Comparison of ENCODE assay signal across 9 cellular contexts in the genomic region with DNA sequence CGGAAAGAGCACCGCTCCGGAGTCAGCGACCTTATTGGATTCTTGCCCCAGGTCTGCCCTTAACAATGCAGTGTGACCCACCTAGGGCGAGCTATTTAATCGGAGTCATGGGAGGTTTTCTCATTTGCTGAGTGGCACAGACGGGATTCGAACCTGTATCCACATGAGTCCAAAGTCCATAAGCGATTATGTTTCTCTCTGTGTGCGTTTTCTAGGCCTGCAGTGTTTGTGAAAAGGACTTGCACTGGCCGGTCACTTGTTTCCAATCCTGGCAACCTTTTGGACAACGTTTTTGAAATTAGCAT. TPM values are rescaled to one million over a fixed set of nuclear protein-coding genes. Genes with fewer than 3 reads are reported as not detected.
A peak's percentile ranks its signal among the peaks of the same experiment; 100 is the strongest.
DNase-seq lines count a peak whose midpoint lies in the region; ATAC-seq, FAIRE-seq and TF ChIP-seq lines count a peak whose summit lies in the region.
"Had no signal": no experiment of that assay in that cellular context is flagged by ENCODE, and none has a peak within 500 bp of the region (broad histone marks: within the 10 kb centered on the region; RNA-seq: fewer than 3 reads in every experiment).

No MANE protein-coding gene starts in this region.

- CTCF ChIA-PET in endothelial cell of umbilical vein (lab: Charles Lee): interaction anchor here (0.9 to 1.9 kb wide), 5 partner anchors 15 to 197 kb away, joined by 3 to 7 read pairs (median 3); partner anchors contain the start of gene C15orf40

- BruUV-seq in endothelial cell of umbilical vein (replicated peaks; lab: Mats Ljungman, UMichigan): no TSS peak

- TF ChIP-seq POLR2A in endothelial cell of umbilical vein (IDR thresholded peaks at IDR 0.05; ENCODE audit: low read depth, low read length): no peak

- TF ChIP-seq CTCF in MM.1S (IDR thresholded peaks at IDR 0.05; ENCODE audit: low read length) (no peak), endothelial cell of umbilical vein (IDR thresholded peaks at IDR 0.05; ENCODE audit: extremely low read depth in 1 of 2, insufficient read depth in 1 of 2, low read depth in 1 of 2, low read length in 2 of 2) (no peak), parathyroid adenoma (IDR thresholded peaks at IDR 0.05) (no peak)

- H4K20me1 ChIP-seq in MM.1S (ENCODE audit: insufficient read depth, low read length) (no peaks in the 10 kb centered on the region), endothelial cell of umbilical vein (replicated peaks; ENCODE audit: control insufficient read depth, extremely low read depth, insufficient read depth, low read length) (peaks cover 8% of the 10 kb centered on the region)

- no peaks in the 10 kb centered on the region for H3K79me2 ChIP-seq in MM.1S (ENCODE audit: low read length)
- peaks cover 38% of the 10 kb centered on the region for H3K79me2 ChIP-seq in endothelial cell of umbilical vein (ENCODE audit: control insufficient read depth, insufficient read depth, low read length)
- H3K79me2 ChIP-seq in parathyroid adenoma: peaks cover 2% of the 10 kb centered on the region

- H2AFZ ChIP-seq in MM.1S (ENCODE audit: low read length) (no peak overlapping the region), endothelial cell of umbilical vein (ENCODE audit: low read depth, low read length) (peak overlapping the region; percentile 96), parathyroid adenoma (peak overlapping the region; percentile 68)

- POLR2A ChIA-PET in endothelial cell of umbilical vein (lab: Charles Lee): interaction anchor here (0.7 kb wide), 1 partner anchor 100 kb away, joined by 3 read pairs; no protein-coding TSS in a partner anchor

- H3K36me3 ChIP-seq in MM.1S (replicated peaks; ENCODE audit: insufficient read depth, low read length): no peaks in the 10 kb centered on the region
- H3K36me3 ChIP-seq in endothelial cell of umbilical vein (ENCODE audit: control insufficient read depth in 2 of 2, extremely low read depth in 1 of 2, insufficient read depth in 2 of 2, low read length in 2 of 2): no peaks in the 10 kb centered on the region
- no peaks in the 10 kb centered on the region for H3K36me3 ChIP-seq in parathyroid adenoma (ENCODE audit: control insufficient read depth, insufficient read depth, low read length)

- no peak overlapping the region for H3K27ac ChIP-seq in MM.1S (ENCODE audit: low read length)
- H3K27ac ChIP-seq in endothelial cell of umbilical vein (ENCODE audit: insufficient read depth, low read depth, low read length): peak overlapping the region; percentile 69
- peak overlapping the region; percentile 66 for H3K27ac ChIP-seq in parathyroid adenoma

- H3K9me3 ChIP-seq in MM.1S (replicated peaks; ENCODE audit: insufficient read depth, low read length): no peaks in the 10 kb centered on the region
- H3K9me3 ChIP-seq in endothelial cell of umbilical vein (replicated peaks; ENCODE audit: control insufficient read depth, insufficient read depth, low read length): no peaks in the 10 kb centered on the region
- H3K9me3 ChIP-seq in parathyroid adenoma (ENCODE audit: control insufficient read depth, low read length): no peaks in the 10 kb centered on the region

- peak overlapping the region; percentile 43; the same call in 1 of the 2 replicates for H3K4me2 ChIP-seq in MM.1S (ENCODE audit: low read depth, low read length)
- peak overlapping the region; percentile 79 for H3K4me2 ChIP-seq in endothelial cell of umbilical vein (ENCODE audit: insufficient read depth, low read length)
- peak overlapping the region; percentile 73 for H3K4me2 ChIP-seq in parathyroid adenoma (ENCODE audit: low read length)

- dilution Hi-C loops in endothelial cell of umbilical vein (cut with MboI; ENCODE audit: extremely low pct_ligation_motif_present, low sequenced_read_pairs): no loop called here

- intact Hi-C loops in endothelial cell of umbilical vein (cut with micrococcal nuclease): loop anchor here (5.0 kb wide), 2 partner anchors 456 to 666 kb away; partner anchors contain the start of gene RPS17

- H3K9me1 ChIP-seq in endothelial cell of umbilical vein (replicated peaks; ENCODE audit: control insufficient read depth, extremely low read depth, insufficient read depth, low read length): no peaks in the 10 kb centered on the region

- FAIRE-seq in endothelial cell of umbilical vein (lab: Jason Lieb, UNC): peak; percentile 74
- FAIRE-seq: colon had no signal

- no peaks in the 10 kb centered on the region for H3K4me1 ChIP-seq in MM.1S (ENCODE audit: low read length)
- peaks cover 26% of the 10 kb centered on the region for H3K4me1 ChIP-seq in endothelial cell of umbilical vein (ENCODE audit: control insufficient read depth, extremely low read depth, insufficient read depth, low read length)
- no peaks in the 10 kb centered on the region for H3K4me1 ChIP-seq in parathyroid adenoma

- H3K9ac ChIP-seq in MM.1S (ENCODE audit: low read length) (no peak overlapping the region), endothelial cell of umbilical vein (replicated peaks; ENCODE audit: extremely low read depth, insufficient read depth, low read length) (peak overlapping the region; percentile 96), parathyroid adenoma (no peak overlapping the region)

- no peak for ATAC-seq in GM21576 (IDR thresholded peaks at IDR 0.05; ENCODE audit: unreplicated experiment)
- no peak for ATAC-seq in HG03565 (IDR thresholded peaks at IDR 0.05; ENCODE audit: unreplicated experiment)
- ATAC-seq in HG02678 (IDR thresholded peaks at IDR 0.05; ENCODE audit: unreplicated experiment): no peak

- H3K9me2 ChIP-seq in MM.1S (replicated peaks; ENCODE audit: insufficient read depth, low read length): no peaks in the 10 kb centered on the region

- H3K27me3 ChIP-seq in MM.1S (replicated peaks; ENCODE audit: insufficient read depth, low read length): peaks cover 35% of the 10 kb centered on the region
- H3K27me3 ChIP-seq in endothelial cell of umbilical vein (ENCODE audit: control insufficient read depth in 2 of 2, insufficient read depth in 2 of 2, low read length in 2 of 2): no peaks in the 10 kb centered on the region
- H3K27me3 ChIP-seq in parathyroid adenoma (ENCODE audit: control insufficient read depth, insufficient read depth, low read length): no peaks in the 10 kb centered on the region

- no peaks in the 10 kb centered on the region for H3F3A ChIP-seq in MM.1S (ENCODE audit: insufficient read depth, low read length)

- no peak overlapping the region for H3K4me3 ChIP-seq in MM.1S (ENCODE audit: low read length)
- H3K4me3 ChIP-seq in endothelial cell of umbilical vein (replicated peaks in 1 of 3; ENCODE audit: insufficient read depth in 1 of 3, low read depth in 1 of 3, low read length in 3 of 3): peak overlapping the region; percentile 75 to 91 (median 86)
- peak overlapping the region; percentile 58 for H3K4me3 ChIP-seq in parathyroid adenoma (ENCODE audit: low read depth, low read length)

- DNase-seq in DMS114 treated with DMSO at 0.1 percent for 48 hours (lab: John Stamatoyannopoulos, UW; ENCODE audit: unreplicated experiment): peak; percentile 47
- no peak for DNase-seq in MM.1S
- no peak for DNase-seq in endothelial cell of umbilical vein (ENCODE audit: low read depth, low spot score)
- DNase-seq in GM03348 (ENCODE audit: low spot score): no peak

TF ChIP-seq in endothelial cell of umbilical vein, 7 proteins besides CTCF, POLR2A, EP300 and RAD21:
- TF ChIP-seq GATA2 (IDR thresholded peaks at IDR 0.05; ENCODE audit: insufficient read depth, insufficient read length, low read depth, low read length): no peak
- no peak for TF ChIP-seq POLR2AphosphoS5 (IDR thresholded peaks at IDR 0.05; ENCODE audit: insufficient read depth, low read depth, low read length)
TF ChIP-seq in endothelial cell of umbilical vein: peak in this region for 0.

RNA-seq across cellular contexts. Expression of gene HDGFL3, which starts 0.7 kb away (rescaled TPM):
- total RNA-seq in endothelial cell of umbilical vein: 155 and 156 TPM in 2 replicates
- 10.9 and 20.2 TPM in 2 replicates for polyA plus RNA-seq in endothelial cell of umbilical vein
- 56.4 and 65.8 TPM in 2 replicates for polyA plus RNA-seq in endothelial cell of umbilical vein (2011; cell fraction: cytosol; rRNA removed)
- 26.9 and 52.2 TPM in 2 replicates for polyA plus RNA-seq in endothelial cell of umbilical vein (2011; cell fraction: nucleus; rRNA removed)
- 107 and 110 TPM in 2 replicates for polyA plus RNA-seq in endothelial cell of umbilical vein (2012)
- polyA minus RNA-seq in endothelial cell of umbilical vein: 16.6 and 17.7 TPM in 2 replicates
- 4.1 TPM for polyA minus RNA-seq in endothelial cell of umbilical vein (2011; cell fraction: cytosol; rRNA and poly(A)+ RNA removed)
- 41.0 and 54.6 TPM in 2 replicates for polyA minus RNA-seq in endothelial cell of umbilical vein (2011; cell fraction: nucleus; rRNA and poly(A)+ RNA removed)
